ENCODE assay signal across 21 cellular contexts in genomic region chr2:69844560-69844959, GRCh38. TPM values are rescaled to one million over a fixed set of nuclear protein-coding genes. Genes with fewer than 3 reads are reported as not detected.
A peak's percentile ranks its signal among the peaks of the same experiment; 100 is the strongest.
DNase-seq lines count a peak whose midpoint lies in the region; ATAC-seq, FAIRE-seq and TF ChIP-seq lines count a peak whose summit lies in the region.
"Had no signal": no experiment of that assay in that cellular context is flagged by ENCODE, and none has a peak within 500 bp of the region (broad histone marks: within the 10 kb centered on the region; RNA-seq: fewer than 3 reads in every experiment).

No MANE protein-coding gene starts in this region.

- H3K9me3 ChIP-seq in A549 = no peaks in the 10 kb centered on the region
- H3K9me3 ChIP-seq in left lung = no peaks in the 10 kb centered on the region
- H3K9me3 ChIP-seq: BLaER1 had no signal

- TF ChIP-seq POLR2A in A549 (IDR thresholded peaks at IDR 0.05; ENCODE audit: low read length) = no peak
- TF ChIP-seq POLR2A in NB4 (IDR thresholded peaks at IDR 0.05; ENCODE audit: extremely low read depth, insufficient read length) = no peak

- H3K4me1 ChIP-seq in A549 (peaks cover 7% of the 10 kb centered on the region; the same call in 2 of the 3 replicates), left lung (no peaks in the 10 kb centered on the region)
- H3K4me1 ChIP-seq: BLaER1 had no signal

- TF ChIP-seq RAD21 in A549 (conservative IDR thresholded peaks at IDR 0.05 in 1 of 2, IDR thresholded peaks at IDR 0.05 in 1 of 2) = no peak

- TF ChIP-seq EP300 in A549 (IDR thresholded peaks at IDR 0.05) = no peak

- WGBS in A549 (ENCODE audit: missing lambda C conversion rate) = 92% methylated on average over 3 of the region's 3 CpGs

- peak; percentile 36 for FAIRE-seq in A549 (lab: Jason Lieb, UNC)
- FAIRE-seq in HTR-8/SVneo (lab: Jason Lieb, UNC) = peak; percentile 83
- FAIRE-seq: D721Med, GM12878, GM19239 had no signal

- POLR2A ChIA-PET in A549 (lab: Yijun Ruan, JAX) = no interaction called here

- ATAC-seq in A549 = no peak
- no peak for ATAC-seq in left lung
- no peak for ATAC-seq in GM21390 (IDR thresholded peaks at IDR 0.05; ENCODE audit: unreplicated experiment)
- ATAC-seq in GM21526 (IDR thresholded peaks at IDR 0.05; ENCODE audit: low FRiP score, unreplicated experiment) = no peak
- ATAC-seq: GM12878 had no signal

- CTCF ChIA-PET in A549 (lab: Yijun Ruan, JAX) = interaction anchor here (1.1 kb wide), 1 partner anchor 27 kb away, joined by 3 read pairs; no protein-coding TSS in a partner anchor

- H3K4me2 ChIP-seq in A549 = no peak overlapping the region
- H3K4me2 ChIP-seq: BLaER1 had no signal

- TF ChIP-seq CTCF in A549 (IDR thresholded peaks at IDR 0.05) = no peak
- no peak for TF ChIP-seq CTCF in NB4 (IDR thresholded peaks at IDR 0.05; ENCODE audit: low read depth, low read length)
- no peak for TF ChIP-seq CTCF in choroid plexus epithelial cell (conservative IDR thresholded peaks at IDR 0.05; ENCODE audit: low read depth, low read length)
- no peak for TF ChIP-seq CTCF in left lung (IDR thresholded peaks at IDR 0.05)

- peaks cover 0 to 63% of the 10 kb centered on the region in 2 donors for H3K36me3 ChIP-seq in left lung

- no peaks in the 10 kb centered on the region for H3K27me3 ChIP-seq in left lung
- H3K27me3 ChIP-seq: BLaER1 had no signal

- H3K4me3 ChIP-seq in A549 (no peak overlapping the region), NB4 (ENCODE audit: low read depth, low read length) (no peak overlapping the region), choroid plexus epithelial cell (ENCODE audit: low read depth, low read length) (no peak overlapping the region), left lung (no peak overlapping the region)
- H3K4me3 ChIP-seq: BLaER1, GM12878 had no signal

- DNase-seq in A549 (ENCODE audit: low read depth in 1 of 2, low spot score in 1 of 2) (no peak), HTR-8/SVneo (ENCODE audit: insufficient read length, low spot score) (no peak), NB4 (ENCODE audit: low read depth) (peak; percentile 22), choroid plexus epithelial cell (ENCODE audit: low read depth) (peak; percentile 4), left lung (no peak)
- DNase-seq: CD4-positive, alpha-beta T cell; CD8-positive, alpha-beta memory T cell; DMS 273 treated with DMSO at 0.1 percent for 48 hours; DMS79; EL; GDM1; GOT3; H7; HCEC 1CT had no signal

- H3K27ac ChIP-seq in A549 (no peak overlapping the region), left lung (no peak overlapping the region)
- H3K27ac ChIP-seq: BLaER1, C4-2B had no signal

- intact Hi-C loops in left lung (cut with DNase I) = no loop called here

TF ChIP-seq in A549, 52 proteins besides CTCF, POLR2A, EP300 and RAD21:
- TF ChIP-seq CEBPB (IDR thresholded peaks at IDR 0.05) = peak in 1 of 2 experiments; percentile 79; a peak in 2 of 4 replicates
- TF ChIP-seq PBX3 (IDR thresholded peaks at IDR 0.05) = no peak

RNA-seq across cellular contexts. Expression of gene GMCL1, which starts 15.1 kb away (rescaled TPM):
- polyA plus RNA-seq in A549 (2011; rRNA removed) = 16.3 and 21.1 TPM in 2 replicates
- polyA plus RNA-seq in A549 (2012; cell fraction: cytosol; rRNA removed) = 5.8 and 7.9 TPM in 2 replicates
- 4.7 and 5.6 TPM in 2 replicates for polyA plus RNA-seq in A549 (2012; cell fraction: nucleus; rRNA removed)
- 13.7 to 16.6 TPM (median 15.3 TPM) in 3 replicates for polyA plus RNA-seq in A549 (2017; fragmentation: RNase III; extraction: RNeasy Plus Mini Kit Qiagen cat#74134 plus additional on column Dnase treatment)
- polyA minus RNA-seq in A549 (2011; rRNA and poly(A)+ RNA removed) = 3.9 and 4.7 TPM in 2 replicates
- total RNA-seq in left lung = 10 to 100 TPM; 15.3 to 19.4 TPM

RNA-seq across cellular contexts. Expression of gene SNRNP27, which starts 49.2 kb away (rescaled TPM):
- polyA plus RNA-seq in A549 (2011; rRNA removed) (53.0 and 115 TPM in 2 replicates), A549 (2017; fragmentation: RNase III; extraction: RNeasy Plus Mini Kit Qiagen cat#74134 plus additional on column Dnase treatment) (90.8 to 97.5 TPM (median 92.1 TPM) in 3 replicates)
- 26.5 and 43.2 TPM in 2 replicates for polyA plus RNA-seq in A549 (2012; cell fraction: cytosol; rRNA removed)
- 10.7 and 11.1 TPM in 2 replicates for polyA plus RNA-seq in A549 (2012; cell fraction: nucleus; rRNA removed)
- 9.0 and 10.0 TPM in 2 replicates for polyA minus RNA-seq in A549 (2011; rRNA and poly(A)+ RNA removed)
- 10 to 100 TPM; 37.1 to 39.1 TPM for total RNA-seq in left lung

Comparison
In these comparisons a context has a peak if more than half of its experiments do, and no peak if none do; other contexts are left out.
1. DNase-seq: peak in NB4 (single experiment) and choroid plexus epithelial cell (single experiment); none in A549 (0 of 2), HTR-8/SVneo (single experiment) and left lung (0 of 2).